ENCODE assay signal across 8 cellular contexts in genomic region chr22:25235547-25236290, GRCh38. TPM values are rescaled to one million over a fixed set of nuclear protein-coding genes. Genes with fewer than 3 reads are reported as not detected.
DNase-seq lines count a peak whose midpoint lies in the region; ATAC-seq and TF ChIP-seq lines count a peak whose summit lies in the region.

No MANE protein-coding gene starts in this region.

- no peaks in the 10 kb centered on the region for H3K4me1 Mint-ChIP-seq in Calu3 (ENCODE audit: low read depth, unreplicated experiment)
- peaks cover 4% of the 10 kb centered on the region; the same call in 1 of the 2 replicates for H3K4me1 Mint-ChIP-seq in HFFc6 (ENCODE audit: low read depth)

- H3K27me3 Mint-ChIP-seq in Calu3 (ENCODE audit: unreplicated experiment) (peaks cover 69% of the 10 kb centered on the region), HFFc6 (ENCODE audit: insufficient read depth) (peaks cover 6% of the 10 kb centered on the region; the same call in 1 of the 2 replicates)

- H3K9ac ChIP-seq in liver (ENCODE audit: low read depth in 1 of 2, low read length in 2 of 2) = no peak overlapping the region

- no TSS peak for BruUV-seq in Calu3 (replicated peaks; lab: Mats Ljungman, UMichigan)

- H3K9me3 Mint-ChIP-seq in Calu3 (ENCODE audit: low read depth, unreplicated experiment) = no peaks in the 10 kb centered on the region
- H3K9me3 Mint-ChIP-seq in HFFc6 = peaks cover under 1% of the 10 kb centered on the region; the same call in 1 of the 2 replicates

- TF ChIP-seq CTCF in Calu3 (IDR thresholded peaks at IDR 0.05; ENCODE audit: unreplicated experiment) = peak; percentile 91
- TF ChIP-seq CTCF in HFFc6 (IDR thresholded peaks at IDR 0.05) = peak; percentile 77
- TF ChIP-seq CTCF in liver (IDR thresholded peaks at IDR 0.05; ENCODE audit: low read depth, low read length, missing input control) = peak; percentile 69

- CTCF ChIA-PET in Calu3 (lab: Charles Lee) = interaction anchor here (0.6 to 1.4 kb wide), 3 partner anchors 47 to 227 kb away, joined by 3 to 8 read pairs (median 4); no protein-coding TSS in a partner anchor

- peak; percentile 85 for TF ChIP-seq RAD21 in liver (IDR thresholded peaks at IDR 0.05)

- peaks cover 8% of the 10 kb centered on the region for H3K36me3 Mint-ChIP-seq in Calu3 (ENCODE audit: insufficient read depth, unreplicated experiment)
- H3K36me3 Mint-ChIP-seq in HFFc6 (ENCODE audit: low read depth) = no peaks in the 10 kb centered on the region

- no peak overlapping the region for H3K27ac ChIP-seq in liver (ENCODE audit: low read depth in 1 of 2, low read length in 2 of 2)

- no peaks in the 10 kb centered on the region for H3K27me3 ChIP-seq in liver (ENCODE audit: control insufficient read depth in 4 of 4, insufficient read depth in 4 of 4, low read length in 3 of 4)

- H3K4me3 Mint-ChIP-seq in Calu3 (ENCODE audit: low read depth, unreplicated experiment) (peak overlapping the region; percentile 58), HFFc6 (no peak overlapping the region)

- no peaks in the 10 kb centered on the region for H3K36me3 ChIP-seq in liver (ENCODE audit: control insufficient read depth in 4 of 4, insufficient read depth in 3 of 4, low read depth in 1 of 4, low read length in 3 of 4)

- H3K27ac Mint-ChIP-seq in Calu3 (ENCODE audit: unreplicated experiment) (peak overlapping the region; percentile 69), HFFc6 (no peak overlapping the region)

- H3K4me1 ChIP-seq in liver (ENCODE audit: control insufficient read depth in 4 of 4, insufficient read depth in 4 of 4, low read length in 3 of 4) = peaks cover 0 to 2% (median 0%) of the 10 kb centered on the region in 4 donors

- 15% methylated on average over 30 of the region's 30 CpGs for WGBS in liver

- no peaks in the 10 kb centered on the region for H3K9me3 ChIP-seq in liver (ENCODE audit: control insufficient read depth in 4 of 4, low read length in 3 of 4)

- DNase-seq in Calu3 (peak; percentile 95), HFFc6 (peak; percentile 64), NCI-H446 treated with DMSO at 0.1 percent for 48 hours (lab: John Stamatoyannopoulos, UW) (peak; percentile 43), dermis blood vessel endothelial cell (peak; percentile 90)
- peak; percentile 41 for DNase-seq in activated CD4-positive, alpha-beta T cell treated with anti-CD3 and anti-CD28 coated beads, Interleukin-2, amount 50 U/mL, for 1 hour
- DNase-seq in stimulated activated CD4-positive, alpha-beta T cell treated with anti-CD3 and anti-CD28 coated beads, TNF-alpha, amount 100 ng/mL, for 48 hours (ENCODE audit: low read depth in 3 of 3) = peak; percentile 53 to 62 (median 61)

- intact Hi-C loops in Calu3 (cut with micrococcal nuclease; ENCODE audit: unreplicated experiment) = loop anchor here (2.0 to 10.0 kb wide), 2 partner anchors 99 to 543 kb away; no protein-coding TSS in a partner anchor

- no peak for ATAC-seq in GM19023 (IDR thresholded peaks at IDR 0.05; ENCODE audit: unreplicated experiment)

- no peak overlapping the region for H3K4me3 ChIP-seq in liver (ENCODE audit: low read depth in 1 of 3, low read length in 3 of 3)

TF ChIP-seq in liver, 16 proteins besides CTCF, POLR2A, EP300 and RAD21:
- TF ChIP-seq EGR1 (IDR thresholded peaks at IDR 0.05; ENCODE audit: low read depth in 2 of 2) (no peak), ATF3 (IDR thresholded peaks at IDR 0.05) (no peak), HNF4A (conservative IDR thresholded peaks at IDR 0.05) (no peak), SP1 (IDR thresholded peaks at IDR 0.05) (peak; percentile 20)

RNA-seq across cellular contexts. Expression of gene CRYBB2, which starts 16.3 kb away (rescaled TPM):
- 0.42 TPM in 1 of 2 replicates, not detected in the other for total RNA-seq in Calu3 (2022)
- total RNA-seq in HFFc6 (2021; fragmentation: NEBNext Ultra II Directional; extraction: Animal tissue kit (Norgen Biotek cat#: 25700)) = under 1 TPM in 4 of 6 experiments, not detected in 2; 0.28 to 0.51 (median 0.39) TPM
- not detected in 2 replicates for total RNA-seq in dermis blood vessel endothelial cell
- total RNA-seq in liver = under 1 TPM in 1 of 2 donors, not detected in 1; 0.08 TPM
- polyA plus RNA-seq in liver = under 1 TPM in 1 of 2 donors, not detected in 1; 0.10 TPM

RNA-seq across cellular contexts. Expression of gene CRYBB3, which starts 36.1 kb away (rescaled TPM):
- total RNA-seq in Calu3 (2022) (1.4 and 1.8 TPM in 2 replicates), dermis blood vessel endothelial cell (0.19 TPM in 1 of 2 replicates, not detected in the other), liver (not detected)
- total RNA-seq in HFFc6 (2021; fragmentation: NEBNext Ultra II Directional; extraction: Animal tissue kit (Norgen Biotek cat#: 25700)) = not detected
- polyA plus RNA-seq in liver = under 1 TPM; 0.25 to 0.38 TPM

Comparison
In these comparisons a context has a peak if more than half of its experiments do, and no peak if none do; other contexts are left out.
1. DNase-seq: peak in every context shown above with its lines; median percentile 95 in Calu3; 90 in dermis blood vessel endothelial cell; 64 in HFFc6; 61 in stimulated activated CD4-positive, alpha-beta T cell treated with anti-CD3 and anti-CD28 coated beads, TNF-alpha, amount 100 ng/mL, for 48 hours; 43 in NCI-H446 treated with DMSO at 0.1 percent for 48 hours; 41 in activated CD4-positive, alpha-beta T cell treated with anti-CD3 and anti-CD28 coated beads, Interleukin-2, amount 50 U/mL, for 1 hour.